In genomic region chr14:103714063-103714724, GRCh38 we compare ENCODE assay signal across 1 cellular context.
TF ChIP-seq lines count a peak whose summit lies in the region.

No MANE protein-coding gene starts in this region.

TF ChIP-seq in HepG2, 621 proteins besides CTCF, POLR2A, EP300 and RAD21:
- TF ChIP-seq ZNF552 (CRISPR knock-in tag; IDR thresholded peaks at IDR 0.05; ENCODE audit: borderline replicate concordance) (no peak), ZNF605 (CRISPR knock-in tag; IDR thresholded peaks at IDR 0.05) (0 out of 2 replicates have a peak, but pooled peaks have one; percentile 22), ZMYM2 (CRISPR knock-in tag; IDR thresholded peaks at IDR 0.05) (0 out of 2 replicates have a peak, but pooled peaks have one; percentile 35), ZBTB7B (CRISPR knock-in tag; IDR thresholded peaks at IDR 0.05) (no peak), ZNF776 (CRISPR knock-in tag; IDR thresholded peaks at IDR 0.05) (0 out of 2 replicates have a peak, but pooled peaks have one; percentile 29)
